7 cellular contexts compared by ENCODE assay signal in genomic region chr7:48309720-48310119, GRCh38.
"Had no signal": no experiment of that assay in that cellular context is flagged by ENCODE, and none has a peak within 500 bp of the region (broad histone marks: within the 10 kb centered on the region; RNA-seq: fewer than 3 reads in every experiment).

No MANE protein-coding gene starts in this region.

- DNase-seq: H9, HCEC 1CT, HFFc6, IMR-90, KBM-7 had no signal

- H3K27ac ChIP-seq: HL-60 had no signal

- ATAC-seq: GM23338 had no signal

- H3K9me3 Mint-ChIP-seq: GM23338, H9, HFFc6 had no signal

- H2AFZ ChIP-seq: GM23338 had no signal

- H3K27ac Mint-ChIP-seq: GM23338, HFFc6 had no signal

- H3K4me3 Mint-ChIP-seq: GM23338, H9, HFFc6 had no signal

- H3K4me3 ChIP-seq: GM23338 had no signal

- H3K4me2 ChIP-seq: GM23338 had no signal
